In the genomic region with DNA sequence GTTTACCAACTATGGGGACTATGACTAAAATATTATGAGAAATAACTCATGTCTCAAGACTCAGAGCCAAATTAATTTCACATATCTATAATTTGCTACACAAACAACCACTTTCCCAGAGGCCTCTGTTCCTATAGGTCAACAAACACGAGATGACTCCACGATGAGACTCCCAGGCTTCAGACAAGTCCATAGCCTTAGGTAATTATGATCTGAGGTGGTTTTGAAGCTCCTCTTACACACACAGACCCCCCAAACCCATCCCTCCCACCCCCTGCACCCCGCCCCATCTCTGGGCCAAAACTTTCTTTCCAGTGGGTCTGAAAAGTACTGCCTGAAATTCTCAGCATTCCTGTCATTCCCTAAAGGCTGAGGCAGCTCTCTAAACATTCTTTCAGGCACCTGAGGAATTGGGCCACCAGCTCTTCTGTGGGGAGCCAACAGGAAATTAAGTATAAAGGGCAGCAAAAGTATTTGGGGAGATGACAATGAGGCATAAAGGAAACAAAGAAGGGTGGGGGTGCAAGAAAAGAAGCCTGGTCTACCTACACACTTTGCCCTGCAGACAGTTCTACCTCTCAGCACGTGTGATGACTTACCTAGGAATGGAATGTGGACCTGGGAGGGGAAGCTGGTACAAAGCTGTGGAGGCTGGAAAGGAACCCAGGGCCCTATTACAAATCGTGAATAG, we compare ENCODE assay signal across 8 cellular contexts.
DNase-seq lines count a peak whose midpoint lies in the region; ATAC-seq, FAIRE-seq and TF ChIP-seq lines count a peak whose summit lies in the region.

No MANE protein-coding gene starts in this region.

- H3K4me1 ChIP-seq in lower lobe of right lung, result peaks cover 27% of the 10 kb centered on the region

- no peak for TF ChIP-seq CTCF in lower lobe of right lung (IDR thresholded peaks at IDR 0.05)

- no peaks in the 10 kb centered on the region for H3K4me1 Mint-ChIP-seq in activated CD4-positive, alpha-beta memory T cell treated with anti-CD3 and anti-CD28 coated beads for 36 hours (ENCODE audit: low read depth)

- intact Hi-C loops in lower lobe of right lung (cut with DNase I), result no loop called here
- intact Hi-C loops in activated CD4-positive, alpha-beta memory T cell treated with anti-CD3 and anti-CD28 coated beads for 36 hours (cut with micrococcal nuclease), result no loop called here

- H3K36me3 Mint-ChIP-seq in activated CD4-positive, alpha-beta memory T cell treated with anti-CD3 and anti-CD28 coated beads for 36 hours, result no peaks in the 10 kb centered on the region
- no peaks in the 10 kb centered on the region for H3K36me3 Mint-ChIP-seq in activated naive CD4-positive, alpha-beta T cell treated with anti-CD3 and anti-CD28 coated beads, Interleukin-2, amount 50 U/mL, for 72 hours

- no peaks in the 10 kb centered on the region for H3K9me3 Mint-ChIP-seq in activated CD4-positive, alpha-beta memory T cell treated with anti-CD3 and anti-CD28 coated beads for 36 hours
- H3K9me3 Mint-ChIP-seq in activated naive CD4-positive, alpha-beta T cell treated with anti-CD3 and anti-CD28 coated beads, Interleukin-2, amount 50 U/mL, for 72 hours, result no peaks in the 10 kb centered on the region

- CTCF ChIA-PET in activated CD4-positive, alpha-beta memory T cell treated with anti-CD3 and anti-CD28 coated beads for 36 hours (lab: Charles Lee), result interaction anchor here (1.1 kb wide), 3 partner anchors 15 to 191 kb away, joined by 3 to 4 read pairs (median 3); no protein-coding TSS in a partner anchor

- FAIRE-seq in GM19239 (lab: Jason Lieb, UNC), result no peak

- no peaks in the 10 kb centered on the region for H3K27me3 Mint-ChIP-seq in activated CD4-positive, alpha-beta memory T cell treated with anti-CD3 and anti-CD28 coated beads for 36 hours

- H3K4me3 ChIP-seq in lower lobe of right lung, result no peak overlapping the region

- POLR2A ChIA-PET in activated CD4-positive, alpha-beta memory T cell treated with anti-CD3 and anti-CD28 coated beads for 36 hours (lab: Charles Lee), result interaction anchor here (0.5 kb wide), 1 partner anchor 18 kb away, joined by 3 read pairs; no protein-coding TSS in a partner anchor

- no peak overlapping the region for H3K27ac Mint-ChIP-seq in activated CD4-positive, alpha-beta memory T cell treated with anti-CD3 and anti-CD28 coated beads for 36 hours
- peak overlapping the region in 1 of 2 donors; percentile 37 for H3K27ac Mint-ChIP-seq in activated naive CD4-positive, alpha-beta T cell treated with anti-CD3 and anti-CD28 coated beads, Interleukin-2, amount 50 U/mL, for 72 hours

- H3K4me3 Mint-ChIP-seq in activated CD4-positive, alpha-beta memory T cell treated with anti-CD3 and anti-CD28 coated beads for 36 hours, result no peak overlapping the region

- peak overlapping the region; percentile 71 for H3K27ac ChIP-seq in lower lobe of right lung

- H3K36me3 ChIP-seq in lower lobe of right lung, result no peaks in the 10 kb centered on the region

- H3K27me3 ChIP-seq in lower lobe of right lung (ENCODE audit: low read depth), result no peaks in the 10 kb centered on the region

- in situ Hi-C loops in ACHN (cut with HindIII; ENCODE audit: low pct_ligation_motif_present, low pct_unique_long_range_greater_than_20kb, low sequenced_read_pairs), result loop anchor here (25.0 kb wide), 1 partner anchor 135 kb away; no protein-coding TSS in a partner anchor

- ATAC-seq in lower lobe of right lung (peak; percentile 90 to 92), HG02870 (IDR thresholded peaks at IDR 0.05; ENCODE audit: unreplicated experiment) (no peak)
- no peak for ATAC-seq in activated naive CD4-positive, alpha-beta T cell treated with anti-CD3 and anti-CD28 coated beads, Interleukin-2, amount 50 U/mL, for 72 hours

- peak; percentile 98 for DNase-seq in ACHN
- DNase-seq in HK-2 (ENCODE audit: unreplicated experiment), result peak; percentile 85
- peak; percentile 86 for DNase-seq in cerebellar cortex (ENCODE audit: low spot score)
- no peak for DNase-seq in lower lobe of right lung
- DNase-seq in activated CD4-positive, alpha-beta memory T cell treated with anti-CD3 and anti-CD28 coated beads for 36 hours, result no peak
- no peak for DNase-seq in GM19239 (ENCODE audit: insufficient read length, low spot score)
- no peak for DNase-seq in activated naive CD4-positive, alpha-beta T cell treated with anti-CD3 and anti-CD28 coated beads, Interleukin-2, amount 50 U/mL, for 72 hours (ENCODE audit: low spot score in 2 of 2)

- H3K9me3 ChIP-seq in lower lobe of right lung, result no peaks in the 10 kb centered on the region

Comparison
In these comparisons a context has a peak if more than half of its experiments do, and no peak if none do; other contexts are left out.
1. DNase-seq: peak in ACHN (single experiment), HK-2 (single experiment) and cerebellar cortex (single experiment); none in lower lobe of right lung (single experiment), activated CD4-positive, alpha-beta memory T cell treated with anti-CD3 and anti-CD28 coated beads for 36 hours (single experiment), GM19239 (single experiment) and activated naive CD4-positive, alpha-beta T cell treated with anti-CD3 and anti-CD28 coated beads, Interleukin-2, amount 50 U/mL, for 72 hours (0 of 2).
2. ATAC-seq: peak in lower lobe of right lung (2 of 2); none in activated naive CD4-positive, alpha-beta T cell treated with anti-CD3 and anti-CD28 coated beads, Interleukin-2, amount 50 U/mL, for 72 hours (0 of 2) and HG02870 (single experiment).